ENCODE assay signal across 16 cellular contexts in genomic region chr12:100899301-100899700, GRCh38.
"Had no signal": no experiment of that assay in that cellular context is flagged by ENCODE, and none has a peak within 500 bp of the region (broad histone marks: within the 10 kb centered on the region; RNA-seq: fewer than 3 reads in every experiment).

No MANE protein-coding gene starts in this region.

- H3K36me3 ChIP-seq: colonic mucosa, heart left ventricle, ovary, stomach had no signal

- H3K4me1 ChIP-seq: colonic mucosa, heart left ventricle, stomach had no signal

- ATAC-seq: heart left ventricle, natural killer cell, right cardiac atrium had no signal

- H3K27me3 ChIP-seq: colonic mucosa, heart left ventricle, ovary, stomach had no signal

- H3K9me3 Mint-ChIP-seq: endodermal cell, mesothelial cell of epicardium, neural crest cell had no signal

- H3K27ac Mint-ChIP-seq: endodermal cell, mesothelial cell of epicardium, natural killer cell had no signal

- DNase-seq: colonic mucosa; dermis blood vessel endothelial cell; endodermal cell; heart left ventricle; hippocampal formation; kidney glomerular epithelial cell; natural killer cell; ovary; small intestine; stimulated activated CD4-positive, alpha-beta T cell treated with anti-CD3 and anti-CD28 coated beads, Interleukin-12 subunit alpha, Interleukin-12 subunit beta, amount 100 ng/mL, for 4 hours; stimulated activated naive CD4-positive, alpha-beta T cell; stomach; substantia nigra had no signal

- H3K4me3 Mint-ChIP-seq: endodermal cell, mesothelial cell of epicardium, natural killer cell, neural crest cell had no signal

- H3K4me1 Mint-ChIP-seq: mesothelial cell of epicardium, natural killer cell, neural crest cell had no signal

- H3K4me3 ChIP-seq: colonic mucosa, heart left ventricle, ovary, stomach had no signal

- H3K36me3 Mint-ChIP-seq: mesothelial cell of epicardium, natural killer cell had no signal

- H3K9me3 ChIP-seq: colonic mucosa, ovary, stomach had no signal

- H3K27ac ChIP-seq: colonic mucosa, heart left ventricle, ovary, stomach had no signal
